In genomic region chr10:101062231-101063161, GRCh38 we compare ENCODE assay signal across 8 cellular contexts.
DNase-seq lines count a peak whose midpoint lies in the region; ATAC-seq and FAIRE-seq lines count a peak whose summit lies in the region.

No MANE protein-coding gene starts in this region.

- peak overlapping the region; percentile 89 for H2AFZ ChIP-seq in neuron (ENCODE audit: low read depth, low read length)

- H3K9me3 ChIP-seq in neuron (ENCODE audit: low read length) = no peaks in the 10 kb centered on the region

- peak overlapping the region; percentile 96 for H3K4me3 ChIP-seq in neuron (ENCODE audit: low read length)

- ATAC-seq in GM19351 (IDR thresholded peaks at IDR 0.05; ENCODE audit: unreplicated experiment) (peak; percentile 25), HG03571 (IDR thresholded peaks at IDR 0.05; ENCODE audit: unreplicated experiment) (no peak)

- peaks cover 42% of the 10 kb centered on the region for H3K27me3 ChIP-seq in neuron (ENCODE audit: insufficient read depth, low read length)

- H3K36me3 ChIP-seq in neuron (ENCODE audit: insufficient read depth, low read length) = no peaks in the 10 kb centered on the region

- FAIRE-seq in RCC 7860 (lab: Jason Lieb, UNC) = no peak

- DNase-seq in AG20443 (ENCODE audit: low spot score) (peak; percentile 70), NCI-H526 (lab: John Stamatoyannopoulos, UW) (peak; percentile 30 to 86), fibroblast of gingiva (ENCODE audit: low read depth) (peak; percentile 38), RCC 7860 (ENCODE audit: low spot score) (no peak)
- DNase-seq in activated CD8-positive, alpha-beta memory T cell treated with anti-CD3 and anti-CD28 coated beads, Interleukin-2, amount 50 U/mL, for 48 hours = peak; percentile 82

- peaks cover 40% of the 10 kb centered on the region for H3K4me1 ChIP-seq in neuron (ENCODE audit: insufficient read depth, low read length)
